ENCODE assay signal across 9 cellular contexts in genomic region chr3:170418422-170419300, GRCh38.
DNase-seq lines count a peak whose midpoint lies in the region; ATAC-seq lines count a peak whose summit lies in the region.
"Had no signal": no experiment of that assay in that cellular context is flagged by ENCODE, and none has a peak within 500 bp of the region (broad histone marks: within the 10 kb centered on the region; RNA-seq: fewer than 3 reads in every experiment).

Gene CLDN11, plus strand, starts transcription at chr3:170418868. Its CDS starts 199 bp downstream, at chr3:170419067.

- ATAC-seq in GM19395 (IDR thresholded peaks at IDR 0.05; ENCODE audit: unreplicated experiment), result no peak
- no peak for ATAC-seq in HG03439 (IDR thresholded peaks at IDR 0.05; ENCODE audit: unreplicated experiment)

- H3K4me3 ChIP-seq in skeletal muscle cell (ENCODE audit: low read depth, low read length), result peak within 1 kb of the TSS; percentile 67
- H3K4me3 ChIP-seq: SK-N-MC had no signal

- peak within 1 kb of the TSS; percentile 89 for H3K27ac ChIP-seq in caudate nucleus (ENCODE audit: low read depth, low read length)
- H3K27ac ChIP-seq: SK-N-MC had no signal

- DNase-seq in DMS79 (lab: John Stamatoyannopoulos, UW), result peak; percentile 45
- peak; percentile 67 for DNase-seq in NCI-H146 treated with DMSO at 0.1 percent for 48 hours (lab: John Stamatoyannopoulos, UW; ENCODE audit: unreplicated experiment)
- DNase-seq in caudate nucleus (lab: John Stamatoyannopoulos, UW), result peak in 57 of 61 donors; percentile 25 to 83 (median 57)
- DNase-seq in inferior parietal cortex (ENCODE audit: extremely low spot score), result peak; percentile 60
- no peak for DNase-seq in skeletal muscle cell (ENCODE audit: low read depth)
- no peak for DNase-seq in NOMO-1 (lab: John Stamatoyannopoulos, UW; ENCODE audit: unreplicated experiment in 2 of 2)

Comparison
In these comparisons a context has a peak if more than half of its experiments do, and no peak if none do; other contexts are left out.
1. DNase-seq: peak in DMS79 (single experiment), NCI-H146 treated with DMSO at 0.1 percent for 48 hours (single experiment), caudate nucleus (57 of 61) and inferior parietal cortex (single experiment); none in skeletal muscle cell (single experiment) and NOMO-1 (0 of 2).